In genomic region chr5:126043684-126044083, GRCh38 we compare ENCODE assay signal across 1 cellular context.
TF ChIP-seq lines count a peak whose summit lies in the region.

No MANE protein-coding gene starts in this region.

TF ChIP-seq in SK-N-SH, 30 proteins besides CTCF, POLR2A, EP300 and RAD21 (continued from another document):
- no peak for TF ChIP-seq ZBTB33 (IDR thresholded peaks at IDR 0.05; ENCODE audit: borderline replicate concordance, low read depth)
- TF ChIP-seq JUND (IDR thresholded peaks at IDR 0.05), result no peak
- TF ChIP-seq TEAD4 (IDR thresholded peaks at IDR 0.05; ENCODE audit: borderline replicate concordance, insufficient read depth), result no peak
